In the genomic region with DNA sequence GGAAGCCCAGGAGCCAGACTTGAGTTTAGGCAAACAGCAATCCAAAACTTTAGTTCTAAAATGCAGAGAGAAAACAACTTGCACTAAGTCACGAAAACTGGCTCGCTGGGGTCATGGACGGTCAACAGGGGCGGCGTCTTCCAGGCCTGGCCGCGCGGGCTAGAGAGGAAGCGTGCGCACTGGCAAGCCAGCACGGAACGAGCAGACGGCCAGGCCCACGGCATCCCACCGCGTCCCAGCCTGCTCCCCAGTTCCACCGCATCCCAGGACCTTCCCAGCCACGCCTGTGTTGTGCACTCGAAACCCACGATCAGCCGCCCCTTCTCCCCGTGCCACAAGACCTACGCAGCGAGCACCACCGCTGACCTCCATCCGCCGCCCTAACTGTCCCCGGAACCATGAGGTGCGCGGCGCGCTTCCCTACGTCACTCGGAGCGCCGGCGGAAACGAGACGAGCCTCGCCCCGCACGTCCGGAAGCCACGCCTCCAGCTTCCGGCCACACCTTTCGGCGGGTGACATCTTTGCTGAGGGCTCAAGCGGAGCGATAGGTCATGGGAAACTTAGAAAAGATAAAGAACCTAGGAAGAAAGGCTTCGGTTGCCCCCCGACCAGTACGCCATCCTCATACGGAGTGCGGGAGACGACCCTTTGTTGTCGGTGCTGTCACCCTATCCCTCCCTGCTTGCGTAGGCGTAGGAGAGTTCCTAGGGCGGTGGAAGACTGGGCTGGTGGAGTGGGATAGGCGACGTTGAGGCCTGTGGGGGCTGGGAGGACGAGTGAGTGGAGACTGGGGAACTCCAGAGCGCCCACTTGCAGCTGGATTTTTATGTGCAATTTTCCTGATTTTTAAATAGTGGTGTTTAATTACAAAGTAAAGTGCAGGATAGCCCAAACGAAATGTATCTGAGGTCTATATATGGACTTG, we compare ENCODE assay signal across 8 cellular contexts. TPM values are rescaled to one million over a fixed set of nuclear protein-coding genes. Genes with fewer than 3 reads are reported as not detected.
DNase-seq lines count a peak whose midpoint lies in the region; ATAC-seq and TF ChIP-seq lines count a peak whose summit lies in the region.

Gene TBRG4 (minus strand): TSS at position 400 of the 926 bp plus-strand sequence. CDS start 2,460 bp downstream, outside the sequence.

- H3K79me2 ChIP-seq in mammary epithelial cell (ENCODE audit: insufficient read depth, low read length): peaks cover 50% of the 10 kb centered on the region

- H3K4me2 ChIP-seq in mammary epithelial cell (ENCODE audit: insufficient read depth, low read depth, low read length): peak within 1 kb of the TSS; percentile 80

- H3K4me1 ChIP-seq in mammary epithelial cell (ENCODE audit: insufficient read depth, low read length): peaks cover 9% of the 10 kb centered on the region
- peaks cover 3% of the 10 kb centered on the region; the same call in 1 of the 2 replicates for H3K4me1 ChIP-seq in iPS-20b (ENCODE audit: insufficient read depth, low read length)

- ATAC-seq in GM18873 (IDR thresholded peaks at IDR 0.05; ENCODE audit: low FRiP score, unreplicated experiment) (peak; percentile 86), HG03139 (IDR thresholded peaks at IDR 0.05; ENCODE audit: unreplicated experiment) (peak; percentile 91)

- CTCF ChIA-PET in mammary epithelial cell (lab: Charles Lee; ENCODE audit: low non-redundant PET): interaction anchor here (0.6 kb wide), 1 partner anchor 301 kb away, joined by 5 read pairs; no protein-coding TSS in a partner anchor

- peak; percentile 50; the same call in 1 of the 2 replicates for TF ChIP-seq CTCF in WERI-Rb-1 (IDR thresholded peaks at IDR 0.05; ENCODE audit: low read depth, low read length)
- peak in 1 of 2 donors; percentile 14 for TF ChIP-seq CTCF in mammary epithelial cell (conservative IDR thresholded peaks at IDR 0.05 in 1 of 2, IDR thresholded peaks at IDR 0.05 in 1 of 2; ENCODE audit: extremely low read depth in 1 of 2, insufficient read depth in 1 of 2, low read depth in 1 of 2, low read length in 2 of 2)

- H3K9ac ChIP-seq in mammary epithelial cell (ENCODE audit: insufficient read depth, low read length): peak within 1 kb of the TSS; percentile 84
- peak within 1 kb of the TSS; percentile 98 for H3K9ac ChIP-seq in iPS-20b (ENCODE audit: low read depth, low read length)

- in situ Hi-C loops in mammary epithelial cell (cut with MboI; ENCODE audit: low sequenced_read_pairs in 2 of 2): no loop called here

- H3K4me3 ChIP-seq in WERI-Rb-1 (ENCODE audit: low read depth, low read length): peak within 1 kb of the TSS; percentile 79
- H3K4me3 ChIP-seq in mammary epithelial cell (replicated peaks in 1 of 3; ENCODE audit: insufficient read depth in 1 of 3, low read depth in 2 of 3, low read length in 3 of 3): peak within 1 kb of the TSS; percentile 92 to 99 (median 94)
- peak within 1 kb of the TSS; percentile 97 for H3K4me3 ChIP-seq in iPS-20b (ENCODE audit: low read length)
- peak within 1 kb of the TSS; percentile 58 to 93 (median 78) for H3K4me3 ChIP-seq in skin epidermis

- intact Hi-C loops in mammary epithelial cell (cut with micrococcal nuclease): loop anchor here (2.0 kb wide), 2 partner anchors 19 to 125 kb away; no protein-coding TSS in a partner anchor

- H3K36me3 ChIP-seq in WERI-Rb-1 (peaks cover 33% of the 10 kb centered on the region), mammary epithelial cell (ENCODE audit: insufficient read depth, low read length) (peaks cover 14% of the 10 kb centered on the region), iPS-20b (ENCODE audit: insufficient read depth, low read depth, low read length) (peaks cover 29% of the 10 kb centered on the region)

- 5% methylated on average over 47 of the region's 64 CpGs for WGBS in mammary epithelial cell (ENCODE audit: low coverage, missing lambda C conversion rate)

- TSS peak; percentile 90 for BruUV-seq in mammary epithelial cell (replicated peaks; lab: Mats Ljungman, UMichigan)

- H3K9me3 ChIP-seq in WERI-Rb-1 (ENCODE audit: severe bottlenecking) (peaks cover 3% of the 10 kb centered on the region), mammary epithelial cell (replicated peaks; ENCODE audit: insufficient read depth, low read length) (no peaks in the 10 kb centered on the region), iPS-20b (ENCODE audit: insufficient read depth, low read depth, low read length) (no peaks in the 10 kb centered on the region)

- DNase-seq in AG08395 (ENCODE audit: low spot score) (peak; percentile 95), NCI-H2196 treated with DMSO at 0.1 percent for 48 hours (lab: John Stamatoyannopoulos, UW; ENCODE audit: unreplicated experiment) (peak; percentile 86), WERI-Rb-1 (peak; percentile 93), mammary epithelial cell (peak; percentile 92)

- H3K27me3 ChIP-seq in WERI-Rb-1 (ENCODE audit: insufficient read depth, low read depth, severe bottlenecking) (no peaks in the 10 kb centered on the region), mammary epithelial cell (ENCODE audit: insufficient read depth, low read length) (peaks cover 2% of the 10 kb centered on the region), iPS-20b (ENCODE audit: insufficient read depth, low read length) (peaks cover 13% of the 10 kb centered on the region; the same call in 1 of the 2 replicates)

- peak within 1 kb of the TSS; percentile 93 for H3K27ac ChIP-seq in WERI-Rb-1
- H3K27ac ChIP-seq in mammary epithelial cell (ENCODE audit: insufficient read depth, low read depth, low read length): peak within 1 kb of the TSS; percentile 95
- H3K27ac ChIP-seq in iPS-20b (ENCODE audit: low read length): peak within 1 kb of the TSS; percentile 86
- H3K27ac ChIP-seq in skin epidermis: peak within 1 kb of the TSS; percentile 82 to 96 (median 91)

- H4K20me1 ChIP-seq in mammary epithelial cell (ENCODE audit: insufficient read depth, low read length): no peaks in the 10 kb centered on the region

- dilution Hi-C loops in mammary epithelial cell (cut with HindIII; ENCODE audit: low sequenced_read_pairs): loop anchor here (5.0 kb wide), 1 partner anchor 74 kb away; no protein-coding TSS in a partner anchor

- peak within 1 kb of the TSS; percentile 97 for H2AFZ ChIP-seq in mammary epithelial cell (ENCODE audit: low read depth, low read length)

RNA-seq across cellular contexts. Expression of gene TBRG4, which starts in this region (rescaled TPM):
- total RNA-seq in mammary epithelial cell: 10 to 100 TPM; 68.8 to 99.4 TPM
- polyA plus RNA-seq in mammary epithelial cell: 90.6 TPM
- 144 TPM for polyA minus RNA-seq in mammary epithelial cell

Comparison
In these comparisons a context has a peak if more than half of its experiments do, and no peak if none do; other contexts are left out.
1. Peak in every context shown above with its lines: DNase-seq, ATAC-seq, H3K4me3 ChIP-seq and H3K27ac ChIP-seq.